ENCODE assay signal across 11 cellular contexts in the genomic region with DNA sequence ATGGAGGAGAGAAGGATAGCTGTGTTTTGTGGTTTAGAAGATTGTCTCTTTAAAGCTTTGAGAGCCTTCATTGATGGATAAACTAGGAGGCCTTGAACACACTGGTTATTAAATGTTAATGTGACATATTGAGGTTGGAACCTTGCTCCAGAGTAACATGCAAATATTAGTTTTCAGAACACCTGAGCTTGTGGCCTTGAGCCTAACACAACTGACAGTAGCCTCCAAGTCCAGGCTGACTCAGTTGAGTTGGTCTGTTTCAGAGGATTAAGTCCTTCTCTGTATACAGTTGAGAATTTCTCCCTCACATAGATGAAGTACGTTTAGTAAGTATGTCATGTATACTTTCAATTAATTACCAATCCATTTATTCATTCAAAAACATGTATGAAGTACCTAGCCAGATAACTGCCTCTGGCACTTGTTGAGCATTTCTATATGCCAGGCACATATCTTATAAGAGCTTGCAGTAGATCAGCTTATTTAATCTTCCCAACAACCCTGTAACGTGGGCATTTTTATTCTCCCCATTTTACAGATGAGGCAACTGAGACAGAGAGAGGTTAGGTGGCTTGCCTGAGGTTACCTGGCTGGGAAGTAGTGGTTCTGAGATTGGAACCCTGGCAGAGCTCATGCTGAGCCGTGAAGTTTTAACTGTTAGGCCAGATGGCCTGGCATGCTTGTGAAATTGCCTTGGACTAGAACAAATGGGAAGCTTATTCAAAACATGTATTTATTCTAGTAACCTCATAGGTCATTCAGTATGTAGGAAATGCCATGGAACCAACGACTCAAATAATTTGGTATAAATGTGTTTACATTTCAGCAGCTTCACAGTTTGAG.
DNase-seq lines count a peak whose midpoint lies in the region; ATAC-seq and TF ChIP-seq lines count a peak whose summit lies in the region.
"Had no signal": no experiment of that assay in that cellular context is flagged by ENCODE, and none has a peak within 500 bp of the region (broad histone marks: within the 10 kb centered on the region; RNA-seq: fewer than 3 reads in every experiment).

No MANE protein-coding gene starts in this region.

- in situ Hi-C loops in ACHN (cut with HindIII; ENCODE audit: low pct_ligation_motif_present, low pct_unique_long_range_greater_than_20kb, low sequenced_read_pairs): no loop called here

- H3K36me3 ChIP-seq in OCI-LY7 (ENCODE audit: insufficient read depth, low read length): peaks cover 17% of the 10 kb centered on the region

- H3K4me3 ChIP-seq in OCI-LY7 (ENCODE audit: low read depth, low read length, poor library complexity, severe bottlenecking): no peak overlapping the region
- H3K4me3 ChIP-seq: skin epidermis had no signal

- H2AFZ ChIP-seq in OCI-LY7 (ENCODE audit: low read length): no peak overlapping the region

- CTCF ChIA-PET in OCI-LY7 (lab: Charles Lee; ENCODE audit: unreplicated experiment): interaction anchor here (0.6 kb wide), 1 partner anchor 250 kb away, joined by 3 read pairs; no protein-coding TSS in a partner anchor

- H3K9me3 ChIP-seq in OCI-LY7 (ENCODE audit: low read length): no peaks in the 10 kb centered on the region

- peak in 1 of 2 donors; percentile 15 for ATAC-seq in stimulated activated naive B cell treated with anti-CD40 and anti-IgM and Interleukin-4, amounts not matched to agents 10 μg/mL and 1 μg/mL and 100 μg/mL, for 72 hours (replicated peaks)

- no peaks in the 10 kb centered on the region for H3K79me2 ChIP-seq in OCI-LY7 (ENCODE audit: insufficient read depth, low read depth, low read length)

- peak overlapping the region; percentile 65 for H3K27ac Mint-ChIP-seq in stimulated activated naive B cell treated with anti-CD40 and anti-IgM and Interleukin-4, amounts not matched to agents 10 μg/mL and 1 μg/mL and 100 μg/mL, for 72 hours

- peaks cover 0 to 12% of the 10 kb centered on the region in 2 donors for H3K4me1 Mint-ChIP-seq in stimulated activated naive B cell treated with anti-CD40 and anti-IgM and Interleukin-4, amounts not matched to agents 10 μg/mL and 1 μg/mL and 100 μg/mL, for 72 hours

- H3K4me1 ChIP-seq in OCI-LY7 (ENCODE audit: insufficient read depth, low read length, poor library complexity, severe bottlenecking): no peaks in the 10 kb centered on the region

- H3K9me2 ChIP-seq in OCI-LY7 (ENCODE audit: insufficient read depth, low read length): no peaks in the 10 kb centered on the region

- no peaks in the 10 kb centered on the region for H3K9me3 Mint-ChIP-seq in stimulated activated naive B cell treated with anti-CD40 and anti-IgM and Interleukin-4, amounts not matched to agents 10 μg/mL and 1 μg/mL and 100 μg/mL, for 72 hours

- no peaks in the 10 kb centered on the region for H3K27me3 Mint-ChIP-seq in stimulated activated naive B cell treated with anti-CD40 and anti-IgM and Interleukin-4, amounts not matched to agents 10 μg/mL and 1 μg/mL and 100 μg/mL, for 72 hours

- H4K20me1 ChIP-seq in OCI-LY7 (ENCODE audit: insufficient read depth, low read length): no peaks in the 10 kb centered on the region

- DNase-seq in NCI-H748 (lab: John Stamatoyannopoulos, UW; ENCODE audit: unreplicated experiment): peak; percentile 9
- DNase-seq in NCI-H748 treated with DMSO at 0.1 percent for 48 hours (lab: John Stamatoyannopoulos, UW): no peak
- DNase-seq in OCI-LY7 (ENCODE audit: low spot score): peak; percentile 7
- DNase-seq in fibroblast of peridontal ligament (ENCODE audit: extremely low read depth): peak; percentile 80
- no peak for DNase-seq in stimulated activated naive B cell treated with anti-CD40 and anti-IgM and Interleukin-4, amounts not matched to agents 10 μg/mL and 1 μg/mL and 100 μg/mL, for 72 hours
- DNase-seq in NCI-H226: no peak
- no peak for DNase-seq in germinal center (ENCODE audit: low spot score)
- no peak for DNase-seq in ACHN
- DNase-seq: activated CD4-positive, CD25-positive, alpha-beta regulatory T cell treated with anti-CD3 and anti-CD28 coated beads, Interleukin-2, amount 50 U/mL, for 72 hours; activated gamma-delta T cell treated with Interleukin-2 at 50 U/mL for 16 hours had no signal

- BruUV-seq in OCI-LY7 (replicated peaks; lab: Mats Ljungman, UMichigan): no TSS peak

- no peak overlapping the region for H3K4me2 ChIP-seq in OCI-LY7 (ENCODE audit: low read length)

- intact Hi-C loops in OCI-LY7 (cut with micrococcal nuclease; ENCODE audit: unreplicated experiment): no loop called here

- H3K27ac ChIP-seq in OCI-LY7 (ENCODE audit: low read depth, low read length, poor library complexity, severe bottlenecking): no peak overlapping the region

- POLR2A ChIA-PET in OCI-LY7 (lab: Charles Lee): interaction anchor here (0.6 to 1.2 kb wide), 4 partner anchors 9 to 91 kb away, joined by 3 to 7 read pairs (median 3); no protein-coding TSS in a partner anchor

- no peak overlapping the region for H3K4me3 Mint-ChIP-seq in stimulated activated naive B cell treated with anti-CD40 and anti-IgM and Interleukin-4, amounts not matched to agents 10 μg/mL and 1 μg/mL and 100 μg/mL, for 72 hours

- H3K36me3 Mint-ChIP-seq in stimulated activated naive B cell treated with anti-CD40 and anti-IgM and Interleukin-4, amounts not matched to agents 10 μg/mL and 1 μg/mL and 100 μg/mL, for 72 hours: peaks cover 21 to 29% of the 10 kb centered on the region in 2 donors

- no peak for TF ChIP-seq CTCF in OCI-LY7 (conservative IDR thresholded peaks at IDR 0.05; ENCODE audit: low read length)

Comparison
In these comparisons a context has a peak if more than half of its experiments do, and no peak if none do; other contexts are left out.
1. DNase-seq: peak in NCI-H748 (single experiment), OCI-LY7 (single experiment) and fibroblast of peridontal ligament (single experiment); none in NCI-H748 treated with DMSO at 0.1 percent for 48 hours (single experiment), stimulated activated naive B cell treated with anti-CD40 and anti-IgM and Interleukin-4, amounts not matched to agents 10 μg/mL and 1 μg/mL and 100 μg/mL, for 72 hours (single experiment), NCI-H226 (single experiment), germinal center (single experiment) and ACHN (single experiment).